ENCODE assay signal across 2 cellular contexts in the genomic region with DNA sequence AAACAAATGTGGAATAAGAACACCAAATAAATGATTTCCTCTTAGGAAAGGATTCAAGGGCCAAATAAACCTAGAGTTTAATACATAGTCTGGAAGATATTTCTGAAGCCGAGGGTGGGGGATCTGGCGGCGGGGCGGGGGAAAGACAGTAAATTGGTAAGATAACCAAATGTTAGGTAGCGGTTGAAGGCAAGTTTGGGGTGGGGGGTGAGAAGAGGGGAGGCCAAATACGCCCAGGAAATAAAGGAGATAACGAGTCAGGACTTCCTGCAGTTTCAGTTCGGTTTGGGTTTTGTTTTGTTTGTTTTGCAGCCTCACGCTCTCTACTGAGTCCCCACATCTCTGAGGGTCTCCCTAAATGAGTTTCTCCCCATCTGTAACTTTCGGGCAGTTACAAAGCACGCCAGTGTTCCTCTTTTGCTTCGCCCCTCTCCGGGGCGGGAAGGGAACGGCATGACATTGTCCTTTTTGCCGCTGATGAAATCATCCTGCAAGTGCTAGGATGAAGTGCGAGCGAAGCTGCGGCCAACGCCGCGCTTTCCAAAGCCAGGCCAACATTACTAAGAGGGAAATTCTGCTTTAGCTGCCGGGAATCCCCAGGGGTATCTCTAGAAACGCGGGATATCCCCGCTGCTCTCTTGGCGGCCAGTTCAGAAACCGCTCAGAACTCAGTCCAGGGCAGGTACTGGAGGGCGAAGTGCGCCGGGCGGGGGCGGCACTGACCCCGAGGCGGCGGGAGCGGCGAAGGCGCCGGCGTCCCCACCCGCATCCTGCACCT.
TF ChIP-seq lines count a peak whose summit lies in the region.

No MANE protein-coding gene starts in this region.

TF ChIP-seq in GM23338, 12 proteins besides CTCF, POLR2A, EP300 and RAD21:
- TF ChIP-seq EZH2 (IDR thresholded peaks at IDR 0.05; ENCODE audit: low read depth, unreplicated experiment) (peak; percentile 48), EZH2phosphoT487 (IDR thresholded peaks at IDR 0.05; ENCODE audit: unreplicated experiment) (no peak)

TF ChIP-seq in GM12878, 131 proteins besides CTCF, POLR2A, EP300 and RAD21 (continues in another document):
- TF ChIP-seq, protein P1, sequence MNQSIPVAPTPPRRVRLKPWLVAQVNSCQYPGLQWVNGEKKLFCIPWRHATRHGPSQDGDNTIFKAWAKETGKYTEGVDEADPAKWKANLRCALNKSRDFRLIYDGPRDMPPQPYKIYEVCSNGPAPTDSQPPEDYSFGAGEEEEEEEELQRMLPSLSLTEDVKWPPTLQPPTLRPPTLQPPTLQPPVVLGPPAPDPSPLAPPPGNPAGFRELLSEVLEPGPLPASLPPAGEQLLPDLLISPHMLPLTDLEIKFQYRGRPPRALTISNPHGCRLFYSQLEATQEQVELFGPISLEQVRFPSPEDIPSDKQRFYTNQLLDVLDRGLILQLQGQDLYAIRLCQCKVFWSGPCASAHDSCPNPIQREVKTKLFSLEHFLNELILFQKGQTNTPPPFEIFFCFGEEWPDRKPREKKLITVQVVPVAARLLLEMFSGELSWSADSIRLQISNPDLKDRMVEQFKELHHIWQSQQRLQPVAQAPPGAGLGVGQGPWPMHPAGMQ (IDR thresholded peaks at IDR 0.05; ENCODE audit: borderline replicate concordance), result no peak
- TF ChIP-seq CREB1 (IDR thresholded peaks at IDR 0.05; ENCODE audit: low read depth) (peak; percentile 67), EED (IDR thresholded peaks at IDR 0.05; ENCODE audit: low read depth) (peak; percentile 95), MTA3 (IDR thresholded peaks at IDR 0.05; ENCODE audit: borderline replicate concordance, low read length) (peak; percentile 62), MYB (IDR thresholded peaks at IDR 0.05; ENCODE audit: borderline replicate concordance, low read depth, low read length) (no peak), MEF2A (IDR thresholded peaks at IDR 0.05; ENCODE audit: insufficient read depth, low read depth, low read length) (peak; percentile 73; the same call in 1 of the 2 replicates), NFIC (IDR thresholded peaks at IDR 0.05; ENCODE audit: low read depth, low read length) (peak; percentile 87), PML (IDR thresholded peaks at IDR 0.05; ENCODE audit: low read length) (peak; percentile 22), BACH1 (IDR thresholded peaks at IDR 0.05; ENCODE audit: borderline replicate concordance) (no peak), FOS (IDR thresholded peaks at IDR 0.05; ENCODE audit: borderline replicate concordance, extremely low read depth, insufficient read length) (no peak), CREM (IDR thresholded peaks at IDR 0.05; ENCODE audit: low read depth) (peak; percentile 82), MTA2 (IDR thresholded peaks at IDR 0.05; ENCODE audit: low read depth) (peak; percentile 61), MXI1 (IDR thresholded peaks at IDR 0.05; ENCODE audit: low read depth, low read length) (0 out of 2 replicates have a peak, but pooled peaks have one; percentile 23), SIN3A (IDR thresholded peaks at IDR 0.05; ENCODE audit: low read depth, low read length) (0 out of 2 replicates have a peak, but pooled peaks have one; percentile 24), BHLHE40 (IDR thresholded peaks at IDR 0.05; ENCODE audit: borderline replicate concordance in 1 of 2, low read depth in 2 of 2, low read length in 1 of 2) (0 out of 4 replicates have a peak, but pooled peaks of 1 of the 2 experiments have one; percentile 23), TCF12 (IDR thresholded peaks at IDR 0.05; ENCODE audit: low read depth, low read length) (peak; percentile 42; the same call in 1 of the 2 replicates), RB1 (IDR thresholded peaks at IDR 0.05; ENCODE audit: borderline replicate concordance) (0 out of 2 replicates have a peak, but pooled peaks have one; percentile 12), GABPA (IDR thresholded peaks at IDR 0.05; ENCODE audit: low read depth) (peak; percentile 58; the same call in 1 of the 2 replicates), PAX5 (IDR thresholded peaks at IDR 0.05; ENCODE audit: borderline replicate concordance, low read depth, low read length) (peak; percentile 67; the same call in 1 of the 2 replicates), NBN (IDR thresholded peaks at IDR 0.05) (peak; percentile 26; the same call in 1 of the 2 replicates), MEF2B (IDR thresholded peaks at IDR 0.05; ENCODE audit: partially characterized antibody, poor library complexity, severe bottlenecking) (peak; percentile 65), POU2F2 (IDR thresholded peaks at IDR 0.05; ENCODE audit: borderline replicate concordance, low read depth, low read length) (no peak), ZBED1 (IDR thresholded peaks at IDR 0.05; ENCODE audit: borderline replicate concordance) (peak; percentile 83; the same call in 1 of the 2 replicates), RUNX3 (IDR thresholded peaks at IDR 0.05; ENCODE audit: low read length) (peak; percentile 72), NR2F1 (conservative IDR thresholded peaks at IDR 0.05) (no peak), HDGF (IDR thresholded peaks at IDR 0.05) (no peak), IKZF2 (IDR thresholded peaks at IDR 0.05) (peak; percentile 88 to 89), ZNF207 (IDR thresholded peaks at IDR 0.05; ENCODE audit: borderline replicate concordance) (peak; percentile 25; the same call in 1 of the 2 replicates), EGR1 (IDR thresholded peaks at IDR 0.05; ENCODE audit: borderline replicate concordance in 1 of 2, low read depth in 2 of 2, low read length in 2 of 2) (peak in 1 of 2 experiments; percentile 81; a peak in 2 of 3 replicates), SPI1 (IDR thresholded peaks at IDR 0.05; ENCODE audit: borderline replicate concordance, insufficient read depth, low read depth, low read length) (peak; percentile 78), WRNIP1 (IDR thresholded peaks at IDR 0.05; ENCODE audit: borderline replicate concordance, low read depth, low read length) (no peak), SP1 (IDR thresholded peaks at IDR 0.05; ENCODE audit: low read depth, low read length) (peak; percentile 12), TCF3 (IDR thresholded peaks at IDR 0.05; ENCODE audit: borderline replicate concordance, insufficient read depth, low read depth, low read length) (0 out of 2 replicates have a peak, but pooled peaks have one; percentile 18), FOXM1 (IDR thresholded peaks at IDR 0.05; ENCODE audit: low read depth, low read length) (peak; percentile 95), ATF7 (IDR thresholded peaks at IDR 0.05; ENCODE audit: low read depth) (peak; percentile 55; the same call in 1 of the 2 replicates), CBFB (IDR thresholded peaks at IDR 0.05; ENCODE audit: low read depth) (peak; percentile 47; the same call in 1 of the 2 replicates), TCF7 (IDR thresholded peaks at IDR 0.05; ENCODE audit: borderline replicate concordance) (0 out of 2 replicates have a peak, but pooled peaks have one; percentile 12), IRF4 (IDR thresholded peaks at IDR 0.05; ENCODE audit: low read depth, low read length) (no peak), SRF (IDR thresholded peaks at IDR 0.05; ENCODE audit: low read depth in 2 of 2, low read length in 2 of 2) (peak in 1 of 2 experiments; percentile 41; a peak in 1 of 4 replicates), NR2C2 (IDR thresholded peaks at IDR 0.05; ENCODE audit: borderline replicate concordance, control insufficient read depth, insufficient read length, low read depth) (no peak), BCL11A (IDR thresholded peaks at IDR 0.05; ENCODE audit: low read depth, low read length) (peak; percentile 67), PAX8 (IDR thresholded peaks at IDR 0.05) (no peak), POLR2AphosphoS5 (IDR thresholded peaks at IDR 0.05; ENCODE audit: low read length) (peak; percentile 32; the same call in 1 of the 2 replicates)
- TF ChIP-seq, protein P2, sequence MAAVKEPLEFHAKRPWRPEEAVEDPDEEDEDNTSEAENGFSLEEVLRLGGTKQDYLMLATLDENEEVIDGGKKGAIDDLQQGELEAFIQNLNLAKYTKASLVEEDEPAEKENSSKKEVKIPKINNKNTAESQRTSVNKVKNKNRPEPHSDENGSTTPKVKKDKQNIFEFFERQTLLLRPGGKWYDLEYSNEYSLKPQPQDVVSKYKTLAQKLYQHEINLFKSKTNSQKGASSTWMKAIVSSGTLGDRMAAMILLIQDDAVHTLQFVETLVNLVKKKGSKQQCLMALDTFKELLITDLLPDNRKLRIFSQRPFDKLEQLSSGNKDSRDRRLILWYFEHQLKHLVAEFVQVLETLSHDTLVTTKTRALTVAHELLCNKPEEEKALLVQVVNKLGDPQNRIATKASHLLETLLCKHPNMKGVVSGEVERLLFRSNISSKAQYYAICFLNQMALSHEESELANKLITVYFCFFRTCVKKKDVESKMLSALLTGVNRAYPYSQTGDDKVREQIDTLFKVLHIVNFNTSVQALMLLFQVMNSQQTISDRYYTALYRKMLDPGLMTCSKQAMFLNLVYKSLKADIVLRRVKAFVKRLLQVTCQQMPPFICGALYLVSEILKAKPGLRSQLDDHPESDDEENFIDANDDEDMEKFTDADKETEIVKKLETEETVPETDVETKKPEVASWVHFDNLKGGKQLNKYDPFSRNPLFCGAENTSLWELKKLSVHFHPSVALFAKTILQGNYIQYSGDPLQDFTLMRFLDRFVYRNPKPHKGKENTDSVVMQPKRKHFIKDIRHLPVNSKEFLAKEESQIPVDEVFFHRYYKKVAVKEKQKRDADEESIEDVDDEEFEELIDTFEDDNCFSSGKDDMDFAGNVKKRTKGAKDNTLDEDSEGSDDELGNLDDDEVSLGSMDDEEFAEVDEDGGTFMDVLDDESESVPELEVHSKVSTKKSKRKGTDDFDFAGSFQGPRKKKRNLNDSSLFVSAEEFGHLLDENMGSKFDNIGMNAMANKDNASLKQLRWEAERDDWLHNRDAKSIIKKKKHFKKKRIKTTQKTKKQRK (IDR thresholded peaks at IDR 0.05; ENCODE audit: low read depth, low read length), result no peak
- TF ChIP-seq, protein P3, sequence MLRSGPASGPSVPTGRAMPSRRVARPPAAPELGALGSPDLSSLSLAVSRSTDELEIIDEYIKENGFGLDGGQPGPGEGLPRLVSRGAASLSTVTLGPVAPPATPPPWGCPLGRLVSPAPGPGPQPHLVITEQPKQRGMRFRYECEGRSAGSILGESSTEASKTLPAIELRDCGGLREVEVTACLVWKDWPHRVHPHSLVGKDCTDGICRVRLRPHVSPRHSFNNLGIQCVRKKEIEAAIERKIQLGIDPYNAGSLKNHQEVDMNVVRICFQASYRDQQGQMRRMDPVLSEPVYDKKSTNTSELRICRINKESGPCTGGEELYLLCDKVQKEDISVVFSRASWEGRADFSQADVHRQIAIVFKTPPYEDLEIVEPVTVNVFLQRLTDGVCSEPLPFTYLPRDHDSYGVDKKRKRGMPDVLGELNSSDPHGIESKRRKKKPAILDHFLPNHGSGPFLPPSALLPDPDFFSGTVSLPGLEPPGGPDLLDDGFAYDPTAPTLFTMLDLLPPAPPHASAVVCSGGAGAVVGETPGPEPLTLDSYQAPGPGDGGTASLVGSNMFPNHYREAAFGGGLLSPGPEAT (IDR thresholded peaks at IDR 0.05; ENCODE audit: low read depth), result peak; percentile 75
- TF ChIP-seq, protein P4, sequence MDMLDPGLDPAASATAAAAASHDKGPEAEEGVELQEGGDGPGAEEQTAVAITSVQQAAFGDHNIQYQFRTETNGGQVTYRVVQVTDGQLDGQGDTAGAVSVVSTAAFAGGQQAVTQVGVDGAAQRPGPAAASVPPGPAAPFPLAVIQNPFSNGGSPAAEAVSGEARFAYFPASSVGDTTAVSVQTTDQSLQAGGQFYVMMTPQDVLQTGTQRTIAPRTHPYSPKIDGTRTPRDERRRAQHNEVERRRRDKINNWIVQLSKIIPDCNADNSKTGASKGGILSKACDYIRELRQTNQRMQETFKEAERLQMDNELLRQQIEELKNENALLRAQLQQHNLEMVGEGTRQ (IDR thresholded peaks at IDR 0.05; ENCODE audit: borderline replicate concordance, low read depth, low read length), result no peak
- TF ChIP-seq, protein P5, sequence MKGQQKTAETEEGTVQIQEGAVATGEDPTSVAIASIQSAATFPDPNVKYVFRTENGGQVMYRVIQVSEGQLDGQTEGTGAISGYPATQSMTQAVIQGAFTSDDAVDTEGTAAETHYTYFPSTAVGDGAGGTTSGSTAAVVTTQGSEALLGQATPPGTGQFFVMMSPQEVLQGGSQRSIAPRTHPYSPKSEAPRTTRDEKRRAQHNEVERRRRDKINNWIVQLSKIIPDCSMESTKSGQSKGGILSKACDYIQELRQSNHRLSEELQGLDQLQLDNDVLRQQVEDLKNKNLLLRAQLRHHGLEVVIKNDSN (IDR thresholded peaks at IDR 0.05; ENCODE audit: borderline replicate concordance, extremely low read length, insufficient read depth, low read depth, low read length), result no peak
- TF ChIP-seq, protein P6, sequence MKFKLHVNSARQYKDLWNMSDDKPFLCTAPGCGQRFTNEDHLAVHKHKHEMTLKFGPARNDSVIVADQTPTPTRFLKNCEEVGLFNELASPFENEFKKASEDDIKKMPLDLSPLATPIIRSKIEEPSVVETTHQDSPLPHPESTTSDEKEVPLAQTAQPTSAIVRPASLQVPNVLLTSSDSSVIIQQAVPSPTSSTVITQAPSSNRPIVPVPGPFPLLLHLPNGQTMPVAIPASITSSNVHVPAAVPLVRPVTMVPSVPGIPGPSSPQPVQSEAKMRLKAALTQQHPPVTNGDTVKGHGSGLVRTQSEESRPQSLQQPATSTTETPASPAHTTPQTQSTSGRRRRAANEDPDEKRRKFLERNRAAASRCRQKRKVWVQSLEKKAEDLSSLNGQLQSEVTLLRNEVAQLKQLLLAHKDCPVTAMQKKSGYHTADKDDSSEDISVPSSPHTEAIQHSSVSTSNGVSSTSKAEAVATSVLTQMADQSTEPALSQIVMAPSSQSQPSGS (IDR thresholded peaks at IDR 0.05; ENCODE audit: low read length), result peak; percentile 85
- TF ChIP-seq, protein P7, sequence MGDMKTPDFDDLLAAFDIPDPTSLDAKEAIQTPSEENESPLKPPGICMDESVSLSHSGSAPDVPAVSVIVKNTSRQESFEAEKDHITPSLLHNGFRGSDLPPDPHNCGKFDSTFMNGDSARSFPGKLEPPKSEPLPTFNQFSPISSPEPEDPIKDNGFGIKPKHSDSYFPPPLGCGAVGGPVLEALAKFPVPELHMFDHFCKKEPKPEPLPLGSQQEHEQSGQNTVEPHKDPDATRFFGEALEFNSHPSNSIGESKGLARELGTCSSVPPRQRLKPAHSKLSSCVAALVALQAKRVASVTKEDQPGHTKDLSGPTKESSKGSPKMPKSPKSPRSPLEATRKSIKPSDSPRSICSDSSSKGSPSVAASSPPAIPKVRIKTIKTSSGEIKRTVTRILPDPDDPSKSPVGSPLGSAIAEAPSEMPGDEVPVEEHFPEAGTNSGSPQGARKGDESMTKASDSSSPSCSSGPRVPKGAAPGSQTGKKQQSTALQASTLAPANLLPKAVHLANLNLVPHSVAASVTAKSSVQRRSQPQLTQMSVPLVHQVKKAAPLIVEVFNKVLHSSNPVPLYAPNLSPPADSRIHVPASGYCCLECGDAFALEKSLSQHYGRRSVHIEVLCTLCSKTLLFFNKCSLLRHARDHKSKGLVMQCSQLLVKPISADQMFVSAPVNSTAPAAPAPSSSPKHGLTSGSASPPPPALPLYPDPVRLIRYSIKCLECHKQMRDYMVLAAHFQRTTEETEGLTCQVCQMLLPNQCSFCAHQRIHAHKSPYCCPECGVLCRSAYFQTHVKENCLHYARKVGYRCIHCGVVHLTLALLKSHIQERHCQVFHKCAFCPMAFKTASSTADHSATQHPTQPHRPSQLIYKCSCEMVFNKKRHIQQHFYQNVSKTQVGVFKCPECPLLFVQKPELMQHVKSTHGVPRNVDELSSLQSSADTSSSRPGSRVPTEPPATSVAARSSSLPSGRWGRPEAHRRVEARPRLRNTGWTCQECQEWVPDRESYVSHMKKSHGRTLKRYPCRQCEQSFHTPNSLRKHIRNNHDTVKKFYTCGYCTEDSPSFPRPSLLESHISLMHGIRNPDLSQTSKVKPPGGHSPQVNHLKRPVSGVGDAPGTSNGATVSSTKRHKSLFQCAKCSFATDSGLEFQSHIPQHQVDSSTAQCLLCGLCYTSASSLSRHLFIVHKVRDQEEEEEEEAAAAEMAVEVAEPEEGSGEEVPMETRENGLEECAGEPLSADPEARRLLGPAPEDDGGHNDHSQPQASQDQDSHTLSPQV (IDR thresholded peaks at IDR 0.05), result no peak
